3 cellular contexts compared by ENCODE assay signal in the genomic region with DNA sequence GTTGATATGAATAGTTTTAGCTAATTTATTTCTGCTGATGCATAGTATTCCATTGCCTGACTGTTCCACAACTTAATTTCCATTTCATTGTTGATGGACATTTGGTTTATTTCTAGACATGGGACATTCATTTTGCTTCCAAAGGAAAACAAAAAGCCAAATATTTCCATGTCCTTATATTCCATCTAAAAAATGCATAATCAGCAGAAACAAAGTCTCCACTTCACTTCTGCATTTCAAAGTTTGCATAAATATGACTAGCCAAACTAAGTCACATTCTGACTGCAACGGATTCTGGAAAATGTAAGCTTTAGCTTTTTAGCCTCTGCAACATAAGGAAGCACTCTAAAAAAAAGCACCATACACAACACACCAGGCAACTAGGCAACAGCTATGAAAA.
A peak's percentile ranks its signal among the peaks of the same experiment; 100 is the strongest.
TF ChIP-seq lines count a peak whose summit lies in the region.

No MANE protein-coding gene starts in this region.

TF ChIP-seq in A549, 52 proteins besides CTCF, POLR2A, EP300 and RAD21:
- peak; percentile 99 for TF ChIP-seq MAFK (IDR thresholded peaks at IDR 0.05; ENCODE audit: partially characterized antibody)
- no peak for TF ChIP-seq TFCP2L1 (CRISPR knock-in tag; IDR thresholded peaks at IDR 0.05)

TF ChIP-seq in IMR-90, 13 proteins besides CTCF, POLR2A, EP300 and RAD21:
- no peak for TF ChIP-seq CEBPB (IDR thresholded peaks at IDR 0.05; ENCODE audit: low read depth, low read length)
- TF ChIP-seq MAFK (IDR thresholded peaks at IDR 0.05; ENCODE audit: low read depth, low read length), result peak; percentile 98

TF ChIP-seq in K562, 482 proteins besides CTCF, POLR2A, EP300 and RAD21:
- no peak for TF ChIP-seq PRPF4 (IDR thresholded peaks at IDR 0.05; ENCODE audit: insufficient read depth, low read depth, low read length, poor library complexity, severe bottlenecking)
- no peak for TF ChIP-seq BHLHE40 (IDR thresholded peaks at IDR 0.05; ENCODE audit: low read length)
- TF ChIP-seq ZNF75A (CRISPR knock-in tag; IDR thresholded peaks at IDR 0.05), result no peak
- TF ChIP-seq ZNF212 (CRISPR knock-in tag; IDR thresholded peaks at IDR 0.05), result no peak
- TF ChIP-seq CEBPB (tag; IDR thresholded peaks at IDR 0.05), result no peak
- peak; percentile 94 for TF ChIP-seq MAFF (IDR thresholded peaks at IDR 0.05; ENCODE audit: low read length)
- no peak for TF ChIP-seq PPARD (CRISPR knock-in tag; IDR thresholded peaks at IDR 0.05)
- TF ChIP-seq, protein P1, sequence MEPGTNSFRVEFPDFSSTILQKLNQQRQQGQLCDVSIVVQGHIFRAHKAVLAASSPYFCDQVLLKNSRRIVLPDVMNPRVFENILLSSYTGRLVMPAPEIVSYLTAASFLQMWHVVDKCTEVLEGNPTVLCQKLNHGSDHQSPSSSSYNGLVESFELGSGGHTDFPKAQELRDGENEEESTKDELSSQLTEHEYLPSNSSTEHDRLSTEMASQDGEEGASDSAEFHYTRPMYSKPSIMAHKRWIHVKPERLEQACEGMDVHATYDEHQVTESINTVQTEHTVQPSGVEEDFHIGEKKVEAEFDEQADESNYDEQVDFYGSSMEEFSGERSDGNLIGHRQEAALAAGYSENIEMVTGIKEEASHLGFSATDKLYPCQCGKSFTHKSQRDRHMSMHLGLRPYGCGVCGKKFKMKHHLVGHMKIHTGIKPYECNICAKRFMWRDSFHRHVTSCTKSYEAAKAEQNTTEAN (CRISPR knock-in tag; IDR thresholded peaks at IDR 0.05), result no peak
- TF ChIP-seq, protein P2, sequence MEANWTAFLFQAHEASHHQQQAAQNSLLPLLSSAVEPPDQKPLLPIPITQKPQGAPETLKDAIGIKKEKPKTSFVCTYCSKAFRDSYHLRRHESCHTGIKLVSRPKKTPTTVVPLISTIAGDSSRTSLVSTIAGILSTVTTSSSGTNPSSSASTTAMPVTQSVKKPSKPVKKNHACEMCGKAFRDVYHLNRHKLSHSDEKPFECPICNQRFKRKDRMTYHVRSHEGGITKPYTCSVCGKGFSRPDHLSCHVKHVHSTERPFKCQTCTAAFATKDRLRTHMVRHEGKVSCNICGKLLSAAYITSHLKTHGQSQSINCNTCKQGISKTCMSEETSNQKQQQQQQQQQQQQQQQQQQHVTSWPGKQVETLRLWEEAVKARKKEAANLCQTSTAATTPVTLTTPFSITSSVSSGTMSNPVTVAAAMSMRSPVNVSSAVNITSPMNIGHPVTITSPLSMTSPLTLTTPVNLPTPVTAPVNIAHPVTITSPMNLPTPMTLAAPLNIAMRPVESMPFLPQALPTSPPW (CRISPR knock-in tag; IDR thresholded peaks at IDR 0.05), result no peak
- TF ChIP-seq MAFK (IDR thresholded peaks at IDR 0.05; ENCODE audit: low read length), result peak; percentile 95
- no peak for TF ChIP-seq PHB (CRISPR knock-in tag; IDR thresholded peaks at IDR 0.05)
- no peak for TF ChIP-seq ZNF217 (CRISPR knock-in tag; IDR thresholded peaks at IDR 0.05)
- peak; percentile 87 for TF ChIP-seq MAFG (tag; conservative IDR thresholded peaks at IDR 0.05)
- TF ChIP-seq, protein P3, sequence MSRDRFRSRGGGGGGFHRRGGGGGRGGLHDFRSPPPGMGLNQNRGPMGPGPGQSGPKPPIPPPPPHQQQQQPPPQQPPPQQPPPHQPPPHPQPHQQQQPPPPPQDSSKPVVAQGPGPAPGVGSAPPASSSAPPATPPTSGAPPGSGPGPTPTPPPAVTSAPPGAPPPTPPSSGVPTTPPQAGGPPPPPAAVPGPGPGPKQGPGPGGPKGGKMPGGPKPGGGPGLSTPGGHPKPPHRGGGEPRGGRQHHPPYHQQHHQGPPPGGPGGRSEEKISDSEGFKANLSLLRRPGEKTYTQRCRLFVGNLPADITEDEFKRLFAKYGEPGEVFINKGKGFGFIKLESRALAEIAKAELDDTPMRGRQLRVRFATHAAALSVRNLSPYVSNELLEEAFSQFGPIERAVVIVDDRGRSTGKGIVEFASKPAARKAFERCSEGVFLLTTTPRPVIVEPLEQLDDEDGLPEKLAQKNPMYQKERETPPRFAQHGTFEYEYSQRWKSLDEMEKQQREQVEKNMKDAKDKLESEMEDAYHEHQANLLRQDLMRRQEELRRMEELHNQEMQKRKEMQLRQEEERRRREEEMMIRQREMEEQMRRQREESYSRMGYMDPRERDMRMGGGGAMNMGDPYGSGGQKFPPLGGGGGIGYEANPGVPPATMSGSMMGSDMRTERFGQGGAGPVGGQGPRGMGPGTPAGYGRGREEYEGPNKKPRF (IDR thresholded peaks at IDR 0.05; ENCODE audit: low read depth, low read length), result no peak
- TF ChIP-seq, protein P4, sequence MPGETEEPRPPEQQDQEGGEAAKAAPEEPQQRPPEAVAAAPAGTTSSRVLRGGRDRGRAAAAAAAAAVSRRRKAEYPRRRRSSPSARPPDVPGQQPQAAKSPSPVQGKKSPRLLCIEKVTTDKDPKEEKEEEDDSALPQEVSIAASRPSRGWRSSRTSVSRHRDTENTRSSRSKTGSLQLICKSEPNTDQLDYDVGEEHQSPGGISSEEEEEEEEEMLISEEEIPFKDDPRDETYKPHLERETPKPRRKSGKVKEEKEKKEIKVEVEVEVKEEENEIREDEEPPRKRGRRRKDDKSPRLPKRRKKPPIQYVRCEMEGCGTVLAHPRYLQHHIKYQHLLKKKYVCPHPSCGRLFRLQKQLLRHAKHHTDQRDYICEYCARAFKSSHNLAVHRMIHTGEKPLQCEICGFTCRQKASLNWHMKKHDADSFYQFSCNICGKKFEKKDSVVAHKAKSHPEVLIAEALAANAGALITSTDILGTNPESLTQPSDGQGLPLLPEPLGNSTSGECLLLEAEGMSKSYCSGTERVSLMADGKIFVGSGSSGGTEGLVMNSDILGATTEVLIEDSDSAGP (CRISPR knock-in tag; IDR thresholded peaks at IDR 0.05), result no peak
- TF ChIP-seq, protein P5, sequence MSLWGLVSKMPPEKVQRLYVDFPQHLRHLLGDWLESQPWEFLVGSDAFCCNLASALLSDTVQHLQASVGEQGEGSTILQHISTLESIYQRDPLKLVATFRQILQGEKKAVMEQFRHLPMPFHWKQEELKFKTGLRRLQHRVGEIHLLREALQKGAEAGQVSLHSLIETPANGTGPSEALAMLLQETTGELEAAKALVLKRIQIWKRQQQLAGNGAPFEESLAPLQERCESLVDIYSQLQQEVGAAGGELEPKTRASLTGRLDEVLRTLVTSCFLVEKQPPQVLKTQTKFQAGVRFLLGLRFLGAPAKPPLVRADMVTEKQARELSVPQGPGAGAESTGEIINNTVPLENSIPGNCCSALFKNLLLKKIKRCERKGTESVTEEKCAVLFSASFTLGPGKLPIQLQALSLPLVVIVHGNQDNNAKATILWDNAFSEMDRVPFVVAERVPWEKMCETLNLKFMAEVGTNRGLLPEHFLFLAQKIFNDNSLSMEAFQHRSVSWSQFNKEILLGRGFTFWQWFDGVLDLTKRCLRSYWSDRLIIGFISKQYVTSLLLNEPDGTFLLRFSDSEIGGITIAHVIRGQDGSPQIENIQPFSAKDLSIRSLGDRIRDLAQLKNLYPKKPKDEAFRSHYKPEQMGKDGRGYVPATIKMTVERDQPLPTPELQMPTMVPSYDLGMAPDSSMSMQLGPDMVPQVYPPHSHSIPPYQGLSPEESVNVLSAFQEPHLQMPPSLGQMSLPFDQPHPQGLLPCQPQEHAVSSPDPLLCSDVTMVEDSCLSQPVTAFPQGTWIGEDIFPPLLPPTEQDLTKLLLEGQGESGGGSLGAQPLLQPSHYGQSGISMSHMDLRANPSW (CRISPR knock-in tag; IDR thresholded peaks at IDR 0.05), result no peak
- peak; percentile 90 for TF ChIP-seq ZNF316 (IDR thresholded peaks at IDR 0.05)
- TF ChIP-seq IRF2 (CRISPR knock-in tag; IDR thresholded peaks at IDR 0.05), result no peak
- TF ChIP-seq C11orf30 (IDR thresholded peaks at IDR 0.05; ENCODE audit: low read depth), result peak; percentile 80
- no peak for TF ChIP-seq POLR3A (IDR thresholded peaks at IDR 0.05; ENCODE audit: borderline replicate concordance, extremely low read depth, insufficient read depth, insufficient read length)
- TF ChIP-seq, protein P6, sequence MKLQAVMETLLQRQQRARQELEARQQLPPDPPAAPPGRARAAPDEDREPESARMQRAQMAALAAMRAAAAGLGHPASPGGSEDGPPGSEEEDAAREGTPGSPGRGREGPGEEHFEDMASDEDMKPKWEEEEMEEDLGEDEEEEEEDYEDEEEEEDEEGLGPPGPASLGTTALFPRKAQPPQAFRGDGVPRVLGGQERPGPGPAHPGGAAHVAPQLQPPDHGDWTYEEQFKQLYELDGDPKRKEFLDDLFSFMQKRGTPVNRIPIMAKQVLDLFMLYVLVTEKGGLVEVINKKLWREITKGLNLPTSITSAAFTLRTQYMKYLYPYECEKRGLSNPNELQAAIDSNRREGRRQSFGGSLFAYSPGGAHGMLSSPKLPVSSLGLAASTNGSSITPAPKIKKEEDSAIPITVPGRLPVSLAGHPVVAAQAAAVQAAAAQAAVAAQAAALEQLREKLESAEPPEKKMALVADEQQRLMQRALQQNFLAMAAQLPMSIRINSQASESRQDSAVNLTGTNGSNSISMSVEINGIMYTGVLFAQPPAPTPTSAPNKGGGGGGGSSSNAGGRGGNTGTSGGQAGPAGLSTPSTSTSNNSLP (IDR thresholded peaks at IDR 0.05; ENCODE audit: borderline replicate concordance, low read depth, low read length), result no peak
- TF ChIP-seq POLR2G (IDR thresholded peaks at IDR 0.05; ENCODE audit: low read depth, low read length), result no peak
- TF ChIP-seq, protein P7, sequence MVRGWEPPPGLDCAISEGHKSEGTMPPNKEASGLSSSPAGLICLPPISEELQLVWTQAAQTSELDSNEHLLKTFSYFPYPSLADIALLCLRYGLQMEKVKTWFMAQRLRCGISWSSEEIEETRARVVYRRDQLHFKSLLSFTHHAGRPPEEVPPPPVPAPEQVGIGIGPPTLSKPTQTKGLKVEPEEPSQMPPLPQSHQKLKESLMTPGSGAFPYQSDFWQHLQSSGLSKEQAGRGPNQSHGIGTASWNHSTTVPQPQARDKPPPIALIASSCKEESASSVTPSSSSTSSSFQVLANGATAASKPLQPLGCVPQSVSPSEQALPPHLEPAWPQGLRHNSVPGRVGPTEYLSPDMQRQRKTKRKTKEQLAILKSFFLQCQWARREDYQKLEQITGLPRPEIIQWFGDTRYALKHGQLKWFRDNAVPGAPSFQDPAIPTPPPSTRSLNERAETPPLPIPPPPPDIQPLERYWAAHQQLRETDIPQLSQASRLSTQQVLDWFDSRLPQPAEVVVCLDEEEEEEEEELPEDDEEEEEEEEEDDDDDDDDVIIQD (CRISPR knock-in tag; IDR thresholded peaks at IDR 0.05), result no peak
- TF ChIP-seq TEAD1 (CRISPR knock-in tag; IDR thresholded peaks at IDR 0.05), result no peak
- no peak for TF ChIP-seq SNRNP70 (optimal IDR thresholded peaks at IDR 0.05; ENCODE audit: low read depth, low read length)
- TF ChIP-seq TAL1 (IDR thresholded peaks at IDR 0.05), result no peak
- TF ChIP-seq BACH1 (tag; IDR thresholded peaks at IDR 0.05), result no peak
- TF ChIP-seq, protein P8, sequence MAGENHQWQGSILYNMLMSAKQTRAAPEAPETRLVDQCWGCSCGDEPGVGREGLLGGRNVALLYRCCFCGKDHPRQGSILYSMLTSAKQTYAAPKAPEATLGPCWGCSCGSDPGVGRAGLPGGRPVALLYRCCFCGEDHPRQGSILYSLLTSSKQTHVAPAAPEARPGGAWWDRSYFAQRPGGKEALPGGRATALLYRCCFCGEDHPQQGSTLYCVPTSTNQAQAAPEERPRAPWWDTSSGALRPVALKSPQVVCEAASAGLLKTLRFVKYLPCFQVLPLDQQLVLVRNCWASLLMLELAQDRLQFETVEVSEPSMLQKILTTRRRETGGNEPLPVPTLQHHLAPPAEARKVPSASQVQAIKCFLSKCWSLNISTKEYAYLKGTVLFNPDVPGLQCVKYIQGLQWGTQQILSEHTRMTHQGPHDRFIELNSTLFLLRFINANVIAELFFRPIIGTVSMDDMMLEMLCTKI (IDR thresholded peaks at IDR 0.05; ENCODE audit: partially characterized antibody), result no peak
- no peak for TF ChIP-seq STAT5A (IDR thresholded peaks at IDR 0.05; ENCODE audit: borderline replicate concordance, low read length)
- TF ChIP-seq, protein P9, sequence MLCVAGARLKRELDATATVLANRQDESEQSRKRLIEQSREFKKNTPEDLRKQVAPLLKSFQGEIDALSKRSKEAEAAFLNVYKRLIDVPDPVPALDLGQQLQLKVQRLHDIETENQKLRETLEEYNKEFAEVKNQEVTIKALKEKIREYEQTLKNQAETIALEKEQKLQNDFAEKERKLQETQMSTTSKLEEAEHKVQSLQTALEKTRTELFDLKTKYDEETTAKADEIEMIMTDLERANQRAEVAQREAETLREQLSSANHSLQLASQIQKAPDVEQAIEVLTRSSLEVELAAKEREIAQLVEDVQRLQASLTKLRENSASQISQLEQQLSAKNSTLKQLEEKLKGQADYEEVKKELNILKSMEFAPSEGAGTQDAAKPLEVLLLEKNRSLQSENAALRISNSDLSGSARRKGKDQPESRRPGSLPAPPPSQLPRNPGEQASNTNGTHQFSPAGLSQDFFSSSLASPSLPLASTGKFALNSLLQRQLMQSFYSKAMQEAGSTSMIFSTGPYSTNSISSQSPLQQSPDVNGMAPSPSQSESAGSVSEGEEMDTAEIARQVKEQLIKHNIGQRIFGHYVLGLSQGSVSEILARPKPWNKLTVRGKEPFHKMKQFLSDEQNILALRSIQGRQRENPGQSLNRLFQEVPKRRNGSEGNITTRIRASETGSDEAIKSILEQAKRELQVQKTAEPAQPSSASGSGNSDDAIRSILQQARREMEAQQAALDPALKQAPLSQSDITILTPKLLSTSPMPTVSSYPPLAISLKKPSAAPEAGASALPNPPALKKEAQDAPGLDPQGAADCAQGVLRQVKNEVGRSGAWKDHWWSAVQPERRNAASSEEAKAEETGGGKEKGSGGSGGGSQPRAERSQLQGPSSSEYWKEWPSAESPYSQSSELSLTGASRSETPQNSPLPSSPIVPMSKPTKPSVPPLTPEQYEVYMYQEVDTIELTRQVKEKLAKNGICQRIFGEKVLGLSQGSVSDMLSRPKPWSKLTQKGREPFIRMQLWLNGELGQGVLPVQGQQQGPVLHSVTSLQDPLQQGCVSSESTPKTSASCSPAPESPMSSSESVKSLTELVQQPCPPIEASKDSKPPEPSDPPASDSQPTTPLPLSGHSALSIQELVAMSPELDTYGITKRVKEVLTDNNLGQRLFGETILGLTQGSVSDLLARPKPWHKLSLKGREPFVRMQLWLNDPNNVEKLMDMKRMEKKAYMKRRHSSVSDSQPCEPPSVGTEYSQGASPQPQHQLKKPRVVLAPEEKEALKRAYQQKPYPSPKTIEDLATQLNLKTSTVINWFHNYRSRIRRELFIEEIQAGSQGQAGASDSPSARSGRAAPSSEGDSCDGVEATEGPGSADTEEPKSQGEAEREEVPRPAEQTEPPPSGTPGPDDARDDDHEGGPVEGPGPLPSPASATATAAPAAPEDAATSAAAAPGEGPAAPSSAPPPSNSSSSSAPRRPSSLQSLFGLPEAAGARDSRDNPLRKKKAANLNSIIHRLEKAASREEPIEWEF (CRISPR knock-in tag; IDR thresholded peaks at IDR 0.05), result no peak
- no peak for TF ChIP-seq XRCC4 (IDR thresholded peaks at IDR 0.05; ENCODE audit: extremely low read depth, insufficient read depth, insufficient read length)
